16 cellular contexts compared by ENCODE assay signal in genomic region chr22:29480262-29480511, GRCh38. TPM values are rescaled to one million over a fixed set of nuclear protein-coding genes. Genes with fewer than 3 reads are reported as not detected.
DNase-seq lines count a peak whose midpoint lies in the region; TF ChIP-seq lines count a peak whose summit lies in the region.
"Had no signal": no experiment of that assay in that cellular context is flagged by ENCODE, and none has a peak within 500 bp of the region (broad histone marks: within the 10 kb centered on the region; RNA-seq: fewer than 3 reads in every experiment).

No MANE protein-coding gene starts in this region.

- H3K4me1 ChIP-seq in breast epithelium (peaks cover 0 to 6% of the 10 kb centered on the region in 2 donors), mesodermal cell (ENCODE audit: control insufficient read depth, insufficient read depth, low read length, poor library complexity, severe bottlenecking) (peaks cover 16% of the 10 kb centered on the region), testis (peaks cover 19% of the 10 kb centered on the region)

- intact Hi-C loops in breast epithelium (cut with DNase I; ENCODE audit: low total_unique reads) = no loop called here
- intact Hi-C loops in MCF 10A (cut with micrococcal nuclease) = no loop called here
- intact Hi-C loops in testis (cut with DNase I; ENCODE audit: low total_unique reads) = no loop called here

- POLR2A ChIA-PET in MCF 10A (lab: Yijun Ruan, JAX) = no interaction called here

- 5 to 6% methylated on average over 32 to 39 of the region's 39 CpGs for WGBS in mesodermal cell (ENCODE audit: insufficient coverage in 2 of 2), 2 experiments
- WGBS in testis, 2 donors = no CpG with 5 or more reads among the region's 39 CpGs

- H3K36me3 ChIP-seq in breast epithelium = no peaks in the 10 kb centered on the region
- H3K36me3 ChIP-seq in mesodermal cell (ENCODE audit: control insufficient read depth, insufficient read depth, low read length) = no peaks in the 10 kb centered on the region
- no peaks in the 10 kb centered on the region for H3K36me3 ChIP-seq in testis (ENCODE audit: low read depth, missing control alignments)

- H3K9me3 Mint-ChIP-seq in MCF 10A (ENCODE audit: unreplicated experiment) = no peaks in the 10 kb centered on the region
- H3K9me3 Mint-ChIP-seq: activated T-cell treated with anti-CD3 and anti-CD28 coated beads, Interleukin-2, amount 50 U/mL, for 72 hours had no signal

- no peak overlapping the region for H3K4me3 Mint-ChIP-seq in MCF 10A (ENCODE audit: unreplicated experiment)

- TF ChIP-seq CTCF in breast epithelium (IDR thresholded peaks at IDR 0.05) (no peak), MCF 10A (IDR thresholded peaks at IDR 0.05; ENCODE audit: unreplicated experiment) (no peak), coronary artery (IDR thresholded peaks at IDR 0.05) (no peak), testis (IDR thresholded peaks at IDR 0.05) (no peak)

- DNase-seq in breast epithelium (ENCODE audit: low spot score in 2 of 2) (no peak), MCF 10A (ENCODE audit: unreplicated experiment) (no peak), coronary artery (ENCODE audit: low spot score) (no peak), testis (no peak), NCI-H1694 (lab: John Stamatoyannopoulos, UW) (no peak), NOMO-1 treated with dmso at 0.1 percent for 144 hours (lab: John Stamatoyannopoulos, UW; ENCODE audit: unreplicated experiment) (no peak), medulla oblongata (ENCODE audit: extremely low spot score) (no peak)
- DNase-seq: 8988T; effector CD4-positive, alpha-beta T cell; KBM-7; NCI-H446 had no signal

- TF ChIP-seq POLR2A in breast epithelium (IDR thresholded peaks at IDR 0.05) (no peak), testis (IDR thresholded peaks at IDR 0.05) (no peak)

- H3K9me3 ChIP-seq in breast epithelium (no peaks in the 10 kb centered on the region), mesodermal cell (ENCODE audit: control insufficient read depth, low read length) (no peaks in the 10 kb centered on the region), testis (no peaks in the 10 kb centered on the region)

- peaks cover 49% of the 10 kb centered on the region for H3K27me3 Mint-ChIP-seq in MCF 10A (ENCODE audit: insufficient read depth, unreplicated experiment)

- no TSS peak for BruUV-seq in MCF 10A (replicated peaks; lab: Mats Ljungman, UMichigan)

- peaks cover 12 to 42% of the 10 kb centered on the region in 2 donors for H3K27me3 ChIP-seq in breast epithelium
- H3K27me3 ChIP-seq in testis = no peaks in the 10 kb centered on the region

- peaks cover 6% of the 10 kb centered on the region for H3K4me1 Mint-ChIP-seq in MCF 10A (ENCODE audit: insufficient read depth, unreplicated experiment)

- no peak overlapping the region for H3K27ac Mint-ChIP-seq in MCF 10A (ENCODE audit: low read depth, unreplicated experiment)
- H3K27ac Mint-ChIP-seq: activated T-cell treated with anti-CD3 and anti-CD28 coated beads, Interleukin-2, amount 50 U/mL, for 72 hours had no signal

- CTCF ChIA-PET in MCF 10A (lab: Yijun Ruan, JAX) = interaction anchor here (0.6 kb wide), 1 partner anchor 56 kb away, joined by 3 read pairs; no protein-coding TSS in a partner anchor

- H3K4me3 ChIP-seq in breast epithelium = peak overlapping the region; percentile 10 to 56 (median 38)
- H3K4me3 ChIP-seq in coronary artery = peak overlapping the region; percentile 59
- peak overlapping the region; percentile 35 for H3K4me3 ChIP-seq in mesodermal cell (ENCODE audit: extremely low read depth, insufficient read depth, low read length, poor library complexity, severe bottlenecking)
- peak overlapping the region; percentile 51 to 60 for H3K4me3 ChIP-seq in testis

- no peaks in the 10 kb centered on the region for H3K36me3 Mint-ChIP-seq in MCF 10A (ENCODE audit: insufficient read depth, unreplicated experiment)

- H3K27ac ChIP-seq in breast epithelium (no peak overlapping the region), coronary artery (no peak overlapping the region), mesodermal cell (ENCODE audit: low read depth, low read length, severe bottlenecking) (no peak overlapping the region), testis (no peak overlapping the region)
- H3K27ac ChIP-seq: skin epidermis had no signal

RNA-seq across cellular contexts. Expression of gene NEFH, which starts 0.2 kb away (rescaled TPM):
- total RNA-seq in breast epithelium = under 1 TPM; 0.29 to 0.33 (median 0.32) TPM
- not detected in 2 replicates for total RNA-seq in MCF 10A (2022)
- 7.4 TPM for polyA plus RNA-seq in mesodermal cell (2013, experiment 1 of 2)
- 6.6 TPM for polyA plus RNA-seq in mesodermal cell (2013, experiment 2 of 2)
- 10 to 100 TPM; 16.9 to 18.6 TPM for total RNA-seq in testis
- polyA plus RNA-seq in testis (ENCODE audit: insufficient read depth, low read depth, low replicate concordance) = 12.0 TPM

RNA-seq across cellular contexts. Expression of gene RFPL1, which starts 41.8 kb away (rescaled TPM):
- total RNA-seq in breast epithelium = not detected
- total RNA-seq in MCF 10A (2022) = not detected in 2 replicates
- 0.33 TPM for polyA plus RNA-seq in mesodermal cell (2013, experiment 1 of 2)
- not detected for polyA plus RNA-seq in mesodermal cell (2013, experiment 2 of 2)
- total RNA-seq in testis = under 1 TPM; 0.37 to 0.71 TPM
- 1.4 TPM for polyA plus RNA-seq in testis (ENCODE audit: insufficient read depth, low read depth, low replicate concordance)
- total RNA-seq: activated T-cell treated with anti-CD3 and anti-CD28 coated beads, Interleukin-2, amount 50 U/mL, for 72 hours; naive thymus-derived CD8-positive, alpha-beta T cell; T-helper 1 cell treated with Interleukin-12 subunit alpha and Interleukin-12 subunit beta and Interleukin-4 antibody, amounts not matched to agents 30 ng/mL and 1 ng/mL, for 36 hours had no signal

Comparison
In these comparisons a context has a peak if more than half of its experiments do, and no peak if none do; other contexts are left out.
1. RNA of gene NEFH, which starts 0.2 kb away (total RNA-seq): 16.9 to 18.6 TPM in testis; 0.29 to 0.33 TPM in breast epithelium and not detected in MCF 10A; every median in the first group is over 10 times any median in the second.
2. Peak in every context shown above with its lines, with median percentiles within 50 percentile points of each other: H3K4me3 ChIP-seq.